ENCODE assay signal across 7 cellular contexts in genomic region chr2:186503827-186504606, GRCh38. TPM values are rescaled to one million over a fixed set of nuclear protein-coding genes. Genes with fewer than 3 reads are reported as not detected.
A peak's percentile ranks its signal among the peaks of the same experiment; 100 is the strongest.
DNase-seq lines count a peak whose midpoint lies in the region; ATAC-seq and TF ChIP-seq lines count a peak whose summit lies in the region.

No MANE protein-coding gene starts in this region.

- no peaks in the 10 kb centered on the region for H3K27me3 ChIP-seq in adrenal gland
- no peaks in the 10 kb centered on the region for H3K27me3 ChIP-seq in kidney epithelial cell (ENCODE audit: control insufficient read depth, insufficient read depth, low read length)

- peak; percentile 58 for ATAC-seq in GM21717 (IDR thresholded peaks at IDR 0.05; ENCODE audit: unreplicated experiment)

- intact Hi-C loops in adrenal gland (cut with DNase I) = loop anchor here (5.0 kb wide), 1 partner anchor 138 kb away; no protein-coding TSS in a partner anchor

- no peak for TF ChIP-seq POLR2A in adrenal gland (IDR thresholded peaks at IDR 0.05)

- peaks cover 0 to 5% of the 10 kb centered on the region in 2 donors for H3K4me1 ChIP-seq in adrenal gland (replicated peaks in 1 of 2)

- TF ChIP-seq CTCF in GM10266 (IDR thresholded peaks at IDR 0.05; ENCODE audit: control insufficient read depth, insufficient read depth, low read depth, missing control alignments) = peak; percentile 16
- TF ChIP-seq CTCF in adrenal gland (IDR thresholded peaks at IDR 0.05) = peak; percentile 47 to 83 (median 61)
- peak; percentile 30 for TF ChIP-seq CTCF in kidney epithelial cell (IDR thresholded peaks at IDR 0.05; ENCODE audit: insufficient read depth, low read length, poor library complexity, severe bottlenecking)

- 53 to 72% (median 67%) methylated on average over 5 of the region's 5 CpGs for WGBS in adrenal gland, 4 donors

- DNase-seq in GM10266 (ENCODE audit: extremely low spot score) = no peak
- DNase-seq in NCI-H1694 treated with DMSO at 0.1 percent for 48 hours (lab: John Stamatoyannopoulos, UW) = peak; percentile 50
- DNase-seq in adrenal gland = no peak
- DNase-seq in kidney epithelial cell (ENCODE audit: low read depth) = no peak
- no peak for DNase-seq in amniotic stem cell (lab: John Stamatoyannopoulos, UW)
- DNase-seq in activated CD8-positive, alpha-beta memory T cell treated with anti-CD3 and anti-CD28 coated beads, Interleukin-2, amount 50 U/mL, for 4 hours = no peak

- H3K9me3 ChIP-seq in adrenal gland (replicated peaks in 1 of 3) = no peaks in the 10 kb centered on the region

- H3K27ac ChIP-seq in adrenal gland = no peak overlapping the region

- H3K36me3 ChIP-seq in adrenal gland (replicated peaks in 1 of 2) = peaks cover 0 to 62% of the 10 kb centered on the region in 2 donors
- H3K36me3 ChIP-seq in kidney epithelial cell (ENCODE audit: control insufficient read depth, insufficient read depth, low read length) = no peaks in the 10 kb centered on the region

- H3K4me3 ChIP-seq in adrenal gland (no peak overlapping the region), kidney epithelial cell (ENCODE audit: low read depth, low read length) (no peak overlapping the region)

RNA-seq across cellular contexts. Expression of gene ZC3H15, which starts 18.0 kb away (rescaled TPM):
- total RNA-seq in adrenal gland (10 to 100 TPM; 40.0 to 84.2 (median 54.5) TPM), kidney epithelial cell (60.0 and 76.1 TPM in 2 replicates)
- 100 to 1,000 TPM in 1 of 3 donors, 10 to 100 TPM in 2; 48.3 to 191 (median 51.4) TPM for polyA plus RNA-seq in adrenal gland
